Comparison of ENCODE assay signal across 30 cellular contexts in the genomic region with DNA sequence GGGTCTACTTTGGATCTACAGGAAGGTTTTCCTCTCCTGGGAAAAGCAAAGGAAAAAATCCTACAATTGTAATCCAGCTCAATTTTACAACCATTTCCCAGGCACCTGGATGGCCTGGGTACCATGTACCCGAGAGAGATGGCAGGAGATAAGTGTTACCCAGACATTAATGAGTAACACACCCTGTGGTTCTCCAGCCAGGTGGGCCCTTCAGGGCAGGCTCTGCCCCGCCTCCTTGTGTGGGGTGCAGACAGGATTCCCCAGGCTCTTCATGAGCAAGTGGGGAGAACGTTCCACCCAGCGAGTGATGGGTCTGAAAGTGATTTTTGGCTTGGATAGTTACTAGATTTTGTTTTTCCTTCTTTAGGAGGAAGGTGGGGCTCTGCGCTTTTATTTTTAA.
"Had no signal": no experiment of that assay in that cellular context is flagged by ENCODE, and none has a peak within 500 bp of the region (broad histone marks: within the 10 kb centered on the region; RNA-seq: fewer than 3 reads in every experiment).

No MANE protein-coding gene starts in this region.

- ATAC-seq: activated CD4-positive, alpha-beta T cell treated with anti-CD3 and anti-CD28 coated beads for 36 hours; activated CD4-positive, CD25-positive, alpha-beta regulatory T cell treated with anti-CD3 and anti-CD28 coated beads, Interleukin-2, amount 50 U/mL, for 24 hours; activated T-cell treated with anti-CD3 and anti-CD28 coated beads, Interleukin-2, amount 50 U/mL, for 4 hours; activated T-helper 17 cell treated with anti-CD3 and anti-CD28 coated beads, Interleukin-2, amount 50 U/mL, for 72 hours; Panc1 had no signal

- H3K9me3 ChIP-seq: ascending aorta, MG63, SJCRH30 had no signal

- H3K4me1 ChIP-seq: ascending aorta, SJCRH30 had no signal

- H3K4me1 Mint-ChIP-seq: activated CD4-positive, alpha-beta T cell treated with anti-CD3 and anti-CD28 coated beads for 36 hours; activated CD4-positive, alpha-beta T cell treated with anti-CD3 and anti-CD28 coated beads, Interleukin-2, amount 10 ng/mL, durations not matched to agents 7 days and 5 days; activated naive CD4-positive, alpha-beta T cell treated with anti-CD3 and anti-CD28 coated beads, Interleukin-2, amount 50 U/mL, for 24 hours; activated naive CD8-positive, alpha-beta T cell treated with anti-CD3 and anti-CD28 coated beads, Interleukin-2, amount 10 ng/mL, durations not matched to agents 7 days and 5 days; activated T-helper 17 cell treated with anti-CD3 and anti-CD28 coated beads, Interleukin-2, amount 50 U/mL, for 72 hours had no signal

- H3K36me3 Mint-ChIP-seq: activated naive CD4-positive, alpha-beta T cell treated with anti-CD3 and anti-CD28 coated beads, Interleukin-2, amount 50 U/mL, for 24 hours; activated naive CD8-positive, alpha-beta T cell treated with anti-CD3 and anti-CD28 coated beads, Interleukin-2, amount 10 ng/mL, durations not matched to agents 7 days and 5 days had no signal

- H3K27ac Mint-ChIP-seq: activated CD4-positive, alpha-beta T cell treated with anti-CD3 and anti-CD28 coated beads for 36 hours; activated CD4-positive, alpha-beta T cell treated with anti-CD3 and anti-CD28 coated beads, Interleukin-2, amount 10 ng/mL, durations not matched to agents 7 days and 5 days; activated naive CD4-positive, alpha-beta T cell treated with anti-CD3 and anti-CD28 coated beads, Interleukin-2, amount 50 U/mL, for 24 hours; activated naive CD8-positive, alpha-beta T cell treated with anti-CD3 and anti-CD28 coated beads, Interleukin-2, amount 10 ng/mL, durations not matched to agents 7 days and 5 days; activated T-helper 17 cell treated with anti-CD3 and anti-CD28 coated beads, Interleukin-2, amount 50 U/mL, for 72 hours had no signal

- H3K9me3 Mint-ChIP-seq: activated T-helper 17 cell treated with anti-CD3 and anti-CD28 coated beads, Interleukin-2, amount 50 U/mL, for 72 hours had no signal

- H3K4me3 ChIP-seq: ascending aorta, cardiac muscle cell, MG63, SJCRH30, SK-N-MC had no signal

- DNase-seq: activated CD4-positive, alpha-beta T cell treated with anti-CD3 and anti-CD28 coated beads for 36 hours; activated CD4-positive, alpha-beta T cell treated with anti-CD3 and anti-CD28 coated beads, Interleukin-2, amount 10 ng/mL, durations not matched to agents 7 days and 5 days; activated CD4-positive, alpha-beta T cell treated with anti-CD3 and anti-CD28 coated beads, Interleukin-2, amount 50 U/mL, for 48 hours; activated CD8-positive, alpha-beta memory T cell treated with anti-CD3 and anti-CD28 coated beads, Interleukin-2, amount 50 U/mL, for 4 hours; activated effector memory CD4-positive, alpha-beta T cell treated with anti-CD3 and anti-CD28 coated beads, Interleukin-2, amount 50 U/mL, for 16 hours; activated naive CD4-positive, alpha-beta T cell; activated naive CD8-positive, alpha-beta T cell treated with anti-CD3 and anti-CD28 coated beads, Interleukin-2, amount 10 ng/mL, durations not matched to agents 7 days and 5 days; activated T-cell treated with anti-CD3 and anti-CD28 coated beads for 4 hours; activated T-cell treated with anti-CD3 and anti-CD28 coated beads, Interleukin-2, amount 50 U/mL, for 4 hours; amygdala; Kasumi-1; KG1; MG63; NCI-H1048; NCI-H1105 treated with DMSO at 0.1 percent for 48 hours; NCI-H1436; NCI-H1694 treated with DMSO at 0.1 percent for 48 hours; NCI-H2029; NCI-H345; NCI-H524 treated with DMSO at 0.1 percent for 48 hours; SHP77; SJCRH30; T1000 had no signal

- H3K27me3 Mint-ChIP-seq: activated CD4-positive, alpha-beta T cell treated with anti-CD3 and anti-CD28 coated beads for 36 hours; activated CD4-positive, alpha-beta T cell treated with anti-CD3 and anti-CD28 coated beads, Interleukin-2, amount 10 ng/mL, durations not matched to agents 7 days and 5 days; activated naive CD8-positive, alpha-beta T cell treated with anti-CD3 and anti-CD28 coated beads, Interleukin-2, amount 10 ng/mL, durations not matched to agents 7 days and 5 days; activated T-helper 17 cell treated with anti-CD3 and anti-CD28 coated beads, Interleukin-2, amount 50 U/mL, for 72 hours had no signal

- H3K27me3 ChIP-seq: ascending aorta, cardiac muscle cell, MG63 had no signal

- H3K27ac ChIP-seq: ascending aorta, cardiac muscle cell, SJCRH30, SK-N-MC had no signal

- H3K36me3 ChIP-seq: ascending aorta, cardiac muscle cell, MG63, SJCRH30 had no signal

- H3K4me3 Mint-ChIP-seq: activated CD4-positive, alpha-beta T cell treated with anti-CD3 and anti-CD28 coated beads for 36 hours; activated CD4-positive, alpha-beta T cell treated with anti-CD3 and anti-CD28 coated beads, Interleukin-2, amount 10 ng/mL, durations not matched to agents 7 days and 5 days; activated naive CD4-positive, alpha-beta T cell treated with anti-CD3 and anti-CD28 coated beads, Interleukin-2, amount 50 U/mL, for 24 hours; activated naive CD8-positive, alpha-beta T cell treated with anti-CD3 and anti-CD28 coated beads, Interleukin-2, amount 10 ng/mL, durations not matched to agents 7 days and 5 days; activated T-cell treated with anti-CD3 and anti-CD28 coated beads, Interleukin-2, amount 50 U/mL, for 4 hours; activated T-helper 17 cell treated with anti-CD3 and anti-CD28 coated beads, Interleukin-2, amount 50 U/mL, for 72 hours had no signal
